16 cellular contexts compared by ENCODE assay signal in genomic region chr18:49907346-49907929, GRCh38.
DNase-seq lines count a peak whose midpoint lies in the region; ATAC-seq and TF ChIP-seq lines count a peak whose summit lies in the region.
"Had no signal": no experiment of that assay in that cellular context is flagged by ENCODE, and none has a peak within 500 bp of the region (broad histone marks: within the 10 kb centered on the region; RNA-seq: fewer than 3 reads in every experiment).

No MANE protein-coding gene starts in this region.

- DNase-seq in NCI-H1417 (lab: John Stamatoyannopoulos, UW) (peak in 2 of 3 experiments; percentile 31 to 38), NCI-H1417 treated with DMSO at 0.1 percent for 48 hours (lab: John Stamatoyannopoulos, UW) (no peak), NCI-H446 (lab: John Stamatoyannopoulos, UW) (peak; percentile 72 to 87), fibroblast of peridontal ligament (ENCODE audit: extremely low read depth) (peak; percentile 13), gastrocnemius medialis (peak in 1 of 2 donors; percentile 47), GM13976 (ENCODE audit: low spot score) (no peak), Peyer's patch (no peak)
- DNase-seq: activated CD4-positive, alpha-beta T cell treated with anti-CD3 and anti-CD28 coated beads for 36 hours; activated T-cell treated with anti-CD3 and anti-CD28 coated beads, Interleukin-2, amount 50 U/mL, for 4 hours; amniotic stem cell; Caco-2; dorsolateral prefrontal cortex; kidney; NCI-H524 had no signal

- H3K4me3 ChIP-seq in gastrocnemius medialis (no peak overlapping the region), Peyer's patch (no peak overlapping the region)
- H3K4me3 ChIP-seq: dorsolateral prefrontal cortex had no signal

- TF ChIP-seq POLR2A in gastrocnemius medialis (IDR thresholded peaks at IDR 0.05): no peak
- no peak for TF ChIP-seq POLR2A in Peyer's patch (IDR thresholded peaks at IDR 0.05)

- in situ Hi-C loops in gastrocnemius medialis (cut with MboI; ENCODE audit: low sequenced_read_pairs in 4 of 4): no loop called here
- in situ Hi-C loops in GM13976 (cut with MboI; ENCODE audit: low sequenced_read_pairs, unreplicated experiment): no loop called here

- H3K27ac ChIP-seq in gastrocnemius medialis (no peak overlapping the region), Peyer's patch (no peak overlapping the region)
- H3K27ac ChIP-seq: dorsolateral prefrontal cortex had no signal

- ATAC-seq in gastrocnemius medialis: peak; percentile 19 to 88
- ATAC-seq in HG02610 (IDR thresholded peaks at IDR 0.05; ENCODE audit: unreplicated experiment): no peak
- ATAC-seq: activated CD4-positive, alpha-beta T cell treated with anti-CD3 and anti-CD28 coated beads for 36 hours; activated T-cell treated with anti-CD3 and anti-CD28 coated beads, Interleukin-2, amount 50 U/mL, for 4 hours; HCT116 had no signal

- intact Hi-C loops in gastrocnemius medialis (cut with DNase I; ENCODE audit: low total_unique reads): no loop called here

- H3K9me3 ChIP-seq in gastrocnemius medialis (no peaks in the 10 kb centered on the region), Peyer's patch (no peaks in the 10 kb centered on the region)
- H3K9me3 ChIP-seq: Caco-2 had no signal

- no peaks in the 10 kb centered on the region for H3K27me3 ChIP-seq in gastrocnemius medialis
- H3K27me3 ChIP-seq in Peyer's patch: no peaks in the 10 kb centered on the region
- H3K27me3 ChIP-seq: dorsolateral prefrontal cortex had no signal

- H3K36me3 ChIP-seq in gastrocnemius medialis (no peaks in the 10 kb centered on the region), Peyer's patch (peaks cover 0 to 30% (median 0%) of the 10 kb centered on the region in 3 donors)

- TF ChIP-seq CTCF in gastrocnemius medialis (IDR thresholded peaks at IDR 0.05 in 4 of 5, conservative IDR thresholded peaks at IDR 0.05 in 1 of 5) (no peak), GM13976 (IDR thresholded peaks at IDR 0.05; ENCODE audit: borderline replicate concordance, control extremely low read depth, extremely low read depth, insufficient read depth, missing control alignments) (no peak), Peyer's patch (IDR thresholded peaks at IDR 0.05) (no peak)

- no peaks in the 10 kb centered on the region for H3K4me1 ChIP-seq in gastrocnemius medialis
- no peaks in the 10 kb centered on the region for H3K4me1 ChIP-seq in Peyer's patch

Comparison
In these comparisons a context has a peak if more than half of its experiments do, and no peak if none do; other contexts are left out.
1. DNase-seq: peak in NCI-H1417 (2 of 3), NCI-H446 (2 of 2) and fibroblast of peridontal ligament (single experiment); none in NCI-H1417 treated with DMSO at 0.1 percent for 48 hours (single experiment), GM13976 (single experiment) and Peyer's patch (0 of 3).